ENCODE assay signal across 19 cellular contexts in the genomic region with DNA sequence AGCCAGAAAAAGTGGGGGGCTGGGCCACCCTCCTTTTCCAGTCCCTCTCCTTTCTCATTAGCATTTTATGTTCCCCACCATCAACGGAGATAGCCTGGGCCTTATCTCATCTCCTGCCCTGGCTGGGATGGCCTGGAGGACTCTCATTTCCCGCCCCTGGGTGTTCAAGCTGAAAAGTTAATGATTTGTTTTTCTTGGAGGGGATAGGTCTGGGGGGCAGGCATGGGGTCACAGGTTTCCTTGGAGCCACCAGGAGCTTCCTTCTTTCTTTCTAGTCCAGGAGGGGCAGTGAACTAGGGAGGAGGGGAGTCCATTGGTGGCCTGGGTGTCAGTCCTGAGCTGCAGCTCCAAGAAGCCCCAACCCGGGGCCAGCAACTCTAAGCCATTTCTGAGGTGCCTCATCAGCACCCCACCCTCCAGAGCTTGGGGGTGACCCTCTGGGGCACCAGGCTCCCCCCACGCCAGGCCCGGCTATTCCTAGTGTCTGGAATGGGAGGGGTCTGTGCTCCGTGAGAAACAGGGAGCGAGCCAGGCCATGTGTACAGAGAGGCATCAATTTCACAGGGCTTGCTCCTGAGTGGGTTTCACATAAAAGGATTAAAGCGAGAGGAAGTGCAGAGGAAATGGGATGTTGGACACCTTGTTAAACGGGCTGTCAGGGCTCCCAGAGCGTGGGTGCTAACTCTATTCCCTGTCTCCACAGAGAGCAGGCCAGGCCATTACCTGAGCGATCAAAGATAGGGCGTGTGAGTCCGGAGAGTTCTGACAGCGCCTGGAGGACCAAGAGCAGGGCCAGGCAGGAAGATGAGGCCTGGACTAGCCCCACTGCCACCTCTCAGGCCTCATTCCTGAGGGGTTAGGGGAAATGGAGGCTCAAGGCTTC.
"Had no signal": no experiment of that assay in that cellular context is flagged by ENCODE, and none has a peak within 500 bp of the region (broad histone marks: within the 10 kb centered on the region; RNA-seq: fewer than 3 reads in every experiment).

No MANE protein-coding gene starts in this region.

- H3K4me3 ChIP-seq: coronary artery, esophagus squamous epithelium, gastrocnemius medialis, heart left ventricle, mucosa of descending colon, pancreas, thyroid gland, upper lobe of right lung had no signal

- H3K27ac ChIP-seq: coronary artery, esophagus squamous epithelium, gastrocnemius medialis, heart left ventricle, pancreas, thyroid gland, upper lobe of right lung had no signal

- H3K4me1 ChIP-seq: esophagus squamous epithelium, gastrocnemius medialis, heart left ventricle, pancreas, thyroid gland, upper lobe of right lung had no signal

- ATAC-seq: gastrocnemius medialis, heart left ventricle, mucosa of descending colon, pancreas, upper lobe of right lung had no signal

- H3K27me3 ChIP-seq: pancreas, thyroid gland had no signal

- DNase-seq: activated CD4-positive, alpha-beta T cell treated with anti-CD3 and anti-CD28 coated beads for 1 hour; activated CD8-positive, alpha-beta memory T cell treated with anti-CD3 and anti-CD28 coated beads, Interleukin-2, amount 50 U/mL, for 4 hours; activated naive CD4-positive, alpha-beta T cell; activated naive CD8-positive, alpha-beta T cell treated with anti-CD3 and anti-CD28 coated beads, Interleukin-2, amount 10 ng/mL, durations not matched to agents 7 days and 5 days; activated T-cell treated with anti-CD3 and anti-CD28 coated beads, Interleukin-2, amount 50 U/mL, for 24 hours; amniotic stem cell; esophagus squamous epithelium; gastrocnemius medialis; heart left ventricle; mucosa of descending colon; pancreas; right cardiac atrium; stimulated activated CD4-positive, alpha-beta T cell treated with anti-CD3 and anti-CD28 coated beads, Interleukin-12 subunit alpha, Interleukin-12 subunit beta, amount 100 ng/mL, for 4 hours; stimulated activated CD4-positive, alpha-beta T cell treated with anti-CD3 and anti-CD28 coated beads, Interleukin-4, amount 100 ng/mL, for 4 hours; T-helper 1 cell; T-helper 9 cell; thyroid gland; upper lobe of right lung had no signal

- H3K9me3 ChIP-seq: esophagus squamous epithelium, gastrocnemius medialis, heart left ventricle, mucosa of descending colon, pancreas, thyroid gland, upper lobe of right lung had no signal

- H3K36me3 ChIP-seq: esophagus squamous epithelium, gastrocnemius medialis, heart left ventricle, pancreas, thyroid gland, upper lobe of right lung had no signal
